ENCODE assay signal across 34 cellular contexts in the genomic region with DNA sequence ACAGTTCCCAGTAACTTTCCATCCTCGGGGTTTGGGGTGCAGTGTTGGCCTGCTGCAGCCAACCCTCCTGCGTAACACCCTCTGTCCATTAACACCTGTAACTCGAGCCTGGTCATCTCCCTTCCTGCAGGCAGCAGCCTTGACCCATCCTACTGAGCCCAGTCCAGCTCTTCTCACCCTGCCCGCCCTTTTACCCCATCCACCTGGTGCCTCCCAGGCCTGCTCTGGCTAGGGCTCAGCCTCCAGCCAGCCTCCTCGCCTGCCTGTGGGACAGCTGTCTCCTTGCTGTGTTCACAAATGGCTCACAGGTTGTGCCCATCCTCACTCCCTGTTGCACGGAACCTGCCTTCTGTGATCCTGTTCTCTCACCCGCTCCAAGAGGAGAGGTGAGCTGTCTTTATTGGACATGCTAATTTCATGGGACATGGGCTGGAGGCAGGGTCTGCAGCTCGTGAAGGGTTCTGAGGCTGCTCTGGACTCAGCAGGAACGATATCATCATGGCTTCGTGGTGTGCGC.
"Had no signal": no experiment of that assay in that cellular context is flagged by ENCODE, and none has a peak within 500 bp of the region (broad histone marks: within the 10 kb centered on the region; RNA-seq: fewer than 3 reads in every experiment).

No MANE protein-coding gene starts in this region.

- H3K36me3 ChIP-seq: Peyer's patch, WERI-Rb-1 had no signal

- H3K27me3 Mint-ChIP-seq: activated CD4-positive, alpha-beta T cell treated with anti-CD3 and anti-CD28 coated beads, Interleukin-2, amount 10 ng/mL, durations not matched to agents 7 days and 5 days; activated naive CD4-positive, alpha-beta T cell treated with anti-CD3 and anti-CD28 coated beads, Interleukin-2, amount 10 ng/mL, durations not matched to agents 7 days and 5 days; activated naive CD8-positive, alpha-beta T cell had no signal

- H3K4me1 Mint-ChIP-seq: activated CD4-positive, alpha-beta T cell treated with anti-CD3 and anti-CD28 coated beads, Interleukin-2, amount 10 ng/mL, durations not matched to agents 7 days and 5 days; activated naive CD4-positive, alpha-beta T cell treated with anti-CD3 and anti-CD28 coated beads, Interleukin-2, amount 10 ng/mL, durations not matched to agents 7 days and 5 days; activated naive CD8-positive, alpha-beta T cell treated with anti-CD3 and anti-CD28 coated beads, Interleukin-2, amount 50 U/mL, for 24 hours; brain; T-cell; T-helper 17 cell had no signal

- H3K9me3 Mint-ChIP-seq: activated CD4-positive, alpha-beta T cell treated with anti-CD3 and anti-CD28 coated beads, Interleukin-2, amount 10 ng/mL, durations not matched to agents 7 days and 5 days; activated naive CD8-positive, alpha-beta T cell treated with anti-CD3 and anti-CD28 coated beads, Interleukin-2, amount 50 U/mL, for 24 hours had no signal

- H3K4me2 ChIP-seq: KMS-11 had no signal

- ATAC-seq: activated CD8-positive, alpha-beta T cell treated with anti-CD3 and anti-CD28 coated beads, Interleukin-2, amount 10 ng/mL, durations not matched to agents 7 days and 5 days; activated naive CD8-positive, alpha-beta T cell treated with anti-CD3 and anti-CD28 coated beads, Interleukin-2, amount 50 U/mL, for 24 hours; PC-3; SK-N-SH treated with all-trans-retinoic acid at 6 μM for 48 hours; T-cell; T-helper 17 cell had no signal

- DNase-seq: activated CD4-positive, alpha-beta T cell treated with anti-CD3 and anti-CD28 coated beads, Interleukin-2, amount 10 ng/mL, durations not matched to agents 7 days and 5 days; activated CD4-positive, alpha-beta T cell treated with anti-CD3 and anti-CD28 coated beads, Interleukin-2, amount 50 U/mL, for 48 hours; activated CD4-positive, CD25-positive, alpha-beta regulatory T cell; activated CD8-positive, alpha-beta memory T cell treated with anti-CD3 and anti-CD28 coated beads, Interleukin-2, amount 50 U/mL, for 4 hours; activated CD8-positive, alpha-beta T cell treated with anti-CD3 and anti-CD28 coated beads, Interleukin-2, amount 10 ng/mL, durations not matched to agents 7 days and 5 days; activated effector memory CD4-positive, alpha-beta T cell treated with Interleukin-2 at 50 U/mL for 16 hours; activated naive CD4-positive, alpha-beta T cell treated with anti-CD3 and anti-CD28 coated beads, Interleukin-2, amount 10 ng/mL, durations not matched to agents 7 days and 5 days; activated naive CD8-positive, alpha-beta T cell treated with anti-CD3 and anti-CD28 coated beads, Interleukin-2, amount 50 U/mL, for 24 hours; activated T-cell treated with anti-CD3 and anti-CD28 coated beads, Interleukin-2, amount 50 U/mL, for 48 hours; anterior cingulate cortex; caudate nucleus; cerebellar nuclear complex; MM.1S; MV-4-11; NCI-H1092 treated with DMSO at 0.1 percent for 48 hours; NCI-H1417 treated with DMSO at 0.1 percent for 48 hours; NCI-H1694; NCI-H1930; NCI-H2081 treated with DMSO at 0.1 percent for 48 hours; NCI-H226; NCI-H446 treated with DMSO at 0.1 percent for 48 hours; NCI-H524 treated with DMSO at 0.1 percent for 48 hours; NK-92 treated with Interleukin-12 subunit alpha and Interleukin-12 subunit beta, amount 100 ng/mL, for 24 hours; PC-3; Peyer's patch; RPMI8226; SIG-M5; T-cell; T-helper 17 cell; WERI-Rb-1 had no signal

- H3K9ac ChIP-seq: KMS-11 had no signal

- H3K27me3 ChIP-seq: Peyer's patch had no signal

- H3K4me1 ChIP-seq: Peyer's patch had no signal

- H3K9me3 ChIP-seq: Peyer's patch had no signal

- H3K4me3 Mint-ChIP-seq: activated CD4-positive, alpha-beta T cell treated with anti-CD3 and anti-CD28 coated beads, Interleukin-2, amount 10 ng/mL, durations not matched to agents 7 days and 5 days; activated CD8-positive, alpha-beta T cell treated with anti-CD3 and anti-CD28 coated beads, Interleukin-2, amount 10 ng/mL, durations not matched to agents 7 days and 5 days; activated naive CD4-positive, alpha-beta T cell treated with anti-CD3 and anti-CD28 coated beads, Interleukin-2, amount 10 ng/mL, durations not matched to agents 7 days and 5 days; activated naive CD8-positive, alpha-beta T cell; activated naive CD8-positive, alpha-beta T cell treated with anti-CD3 and anti-CD28 coated beads, Interleukin-2, amount 50 U/mL, for 24 hours; brain; T-cell; T-helper 17 cell had no signal

- H3K4me3 ChIP-seq: Peyer's patch had no signal

- H3K36me3 Mint-ChIP-seq: activated naive CD4-positive, alpha-beta T cell treated with anti-CD3 and anti-CD28 coated beads, Interleukin-2, amount 10 ng/mL, durations not matched to agents 7 days and 5 days; activated naive CD8-positive, alpha-beta T cell; brain; T-cell had no signal

- H3K27ac Mint-ChIP-seq: activated CD4-positive, alpha-beta T cell treated with anti-CD3 and anti-CD28 coated beads, Interleukin-2, amount 10 ng/mL, durations not matched to agents 7 days and 5 days; activated CD8-positive, alpha-beta T cell treated with anti-CD3 and anti-CD28 coated beads, Interleukin-2, amount 10 ng/mL, durations not matched to agents 7 days and 5 days; activated naive CD4-positive, alpha-beta T cell treated with anti-CD3 and anti-CD28 coated beads, Interleukin-2, amount 10 ng/mL, durations not matched to agents 7 days and 5 days; activated naive CD8-positive, alpha-beta T cell; activated naive CD8-positive, alpha-beta T cell treated with anti-CD3 and anti-CD28 coated beads, Interleukin-2, amount 50 U/mL, for 24 hours; brain; T-cell; T-helper 17 cell had no signal

- H3K27ac ChIP-seq: KMS-11, Peyer's patch, WERI-Rb-1 had no signal
